Comparison of ENCODE assay signal across 34 cellular contexts in genomic region chr10:121984463-121984862, GRCh38.
"Had no signal": no experiment of that assay in that cellular context is flagged by ENCODE, and none has a peak within 500 bp of the region (broad histone marks: within the 10 kb centered on the region; RNA-seq: fewer than 3 reads in every experiment).

No MANE protein-coding gene starts in this region.

- H3K27me3 ChIP-seq: MG63 had no signal

- DNase-seq: Karpas-422, Kasumi-1, MG63, MM.1S, MV-4-11, NCI-H1048, NCI-H1092, NCI-H1092 treated with DMSO at 0.1 percent for 48 hours, NCI-H1105, NCI-H1105 treated with DMSO at 0.1 percent for 48 hours, NCI-H1417, NCI-H1417 treated with DMSO at 0.1 percent for 48 hours, NCI-H1436, NCI-H1436 treated with DMSO at 0.1 percent for 48 hours, NCI-H146, NCI-H1694, NCI-H1694 treated with DMSO at 0.1 percent for 48 hours, NCI-H187, NCI-H187 treated with DMSO at 0.1 percent for 48 hours, NCI-H1930, NCI-H2029, NCI-H2029 treated with DMSO at 0.1 percent for 48 hours, NCI-H2081, NCI-H2081 treated with DMSO at 0.1 percent for 48 hours, NCI-H2107, NCI-H2171, NCI-H2171 treated with DMSO at 0.1 percent for 48 hours, NCI-H2227 treated with DMSO at 0.1 percent for 48 hours, NCI-H226, NCI-H345, NCI-H446 treated with DMSO at 0.1 percent for 48 hours, NCI-H510A, NCI-H510A treated with DMSO at 0.1 percent for 48 hours, NCI-H524 had no signal

- H3K36me3 ChIP-seq: MG63 had no signal

- H3K4me3 ChIP-seq: MG63 had no signal
